ENCODE assay signal across 25 cellular contexts in the genomic region with DNA sequence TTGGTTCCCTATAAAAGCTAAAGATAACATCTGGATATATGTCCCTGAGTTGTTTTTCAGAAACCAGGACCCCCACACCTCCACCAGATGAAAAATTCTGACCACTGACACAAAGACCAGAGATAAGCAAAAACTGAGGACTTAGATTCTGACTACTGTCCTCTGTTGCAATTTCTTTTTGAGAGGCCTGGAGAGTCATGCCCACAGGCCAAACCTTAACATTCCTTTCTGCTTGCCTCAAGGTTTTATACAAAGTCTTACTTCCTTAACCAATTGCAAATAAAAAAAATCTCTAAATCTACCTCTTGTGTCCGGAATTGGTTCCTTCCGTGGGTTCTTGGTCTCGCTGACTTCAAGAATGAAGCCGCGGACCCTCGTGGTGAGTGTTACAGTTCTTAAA.
DNase-seq lines count a peak whose midpoint lies in the region; ATAC-seq, FAIRE-seq and TF ChIP-seq lines count a peak whose summit lies in the region.
"Had no signal": no experiment of that assay in that cellular context is flagged by ENCODE, and none has a peak within 500 bp of the region (broad histone marks: within the 10 kb centered on the region; RNA-seq: fewer than 3 reads in every experiment).

No MANE protein-coding gene starts in this region.

- no peak for FAIRE-seq in HTR-8/SVneo (lab: Jason Lieb, UNC)
- FAIRE-seq: A549 had no signal

- DNase-seq in AG10803 (ENCODE audit: low read depth) (peak; percentile 18), HTR-8/SVneo (ENCODE audit: insufficient read length, low spot score) (peak; percentile 10), astrocyte of the hippocampus (ENCODE audit: low read depth, low spot score) (peak; percentile 52), lower lobe of right lung (no peak), activated gamma-delta T cell treated with Interleukin-2 at 50 U/mL for 16 hours (no peak), esophagus squamous epithelium (lab: John Stamatoyannopoulos, UW) (no peak), RWPE1 (ENCODE audit: low spot score) (no peak)
- DNase-seq: activated effector memory CD4-positive, alpha-beta T cell treated with anti-CD3 and anti-CD28 coated beads, Interleukin-2, amount 50 U/mL, for 16 hours; activated T-cell treated with anti-CD3 and anti-CD28 coated beads for 4 hours; C1 segment of cervical spinal cord; DND-41; naive thymus-derived CD8-positive, alpha-beta T cell; NCI-H2081 treated with DMSO at 0.1 percent for 48 hours; NCI-H446 treated with DMSO at 0.1 percent for 48 hours; occipital lobe; SIG-M5; stimulated activated CD4-positive, alpha-beta T cell treated with anti-CD3 and anti-CD28 coated beads, Interleukin-2, amount 100 ng/mL, for 24 hours; upper lobe of left lung had no signal

- peak overlapping the region; percentile 14 for H3K27ac ChIP-seq in lower lobe of right lung
- no peak overlapping the region for H3K27ac ChIP-seq in esophagus squamous epithelium
- H3K27ac ChIP-seq in RWPE1, result no peak overlapping the region
- H3K27ac ChIP-seq: A549, coronary artery, upper lobe of left lung had no signal

- H3K4me3 ChIP-seq in AG10803 (ENCODE audit: low read length) (no peak overlapping the region), lower lobe of right lung (no peak overlapping the region), esophagus squamous epithelium (no peak overlapping the region)
- H3K4me3 ChIP-seq: A549, coronary artery, MG63, smooth muscle cell, upper lobe of left lung had no signal

- no peaks in the 10 kb centered on the region for H3K9me3 ChIP-seq in lower lobe of right lung
- no peaks in the 10 kb centered on the region for H3K9me3 ChIP-seq in esophagus squamous epithelium
- H3K9me3 ChIP-seq: A549, MG63, upper lobe of left lung had no signal

- no peak for TF ChIP-seq POLR2A in esophagus squamous epithelium (IDR thresholded peaks at IDR 0.05)

- 86 to 89% methylated on average over 6 of the region's 6 CpGs for WGBS in esophagus squamous epithelium, 2 donors

- H3K36me3 ChIP-seq in lower lobe of right lung, result no peaks in the 10 kb centered on the region
- no peaks in the 10 kb centered on the region for H3K36me3 ChIP-seq in esophagus squamous epithelium
- H3K36me3 ChIP-seq: MG63, upper lobe of left lung had no signal

- intact Hi-C loops in lower lobe of right lung (cut with DNase I), result no loop called here
- intact Hi-C loops in esophagus squamous epithelium (cut with DNase I), result no loop called here

- POLR2A ChIA-PET in RWPE1 (lab: Yijun Ruan, JAX; ENCODE audit: low non-redundant PET), result no interaction called here

- CTCF ChIA-PET in RWPE1 (lab: Yijun Ruan, JAX), result no interaction called here

- no peaks in the 10 kb centered on the region for H3K27me3 ChIP-seq in lower lobe of right lung (ENCODE audit: low read depth)
- H3K27me3 ChIP-seq in esophagus squamous epithelium, result no peaks in the 10 kb centered on the region
- H3K27me3 ChIP-seq: MG63, upper lobe of left lung had no signal

- TF ChIP-seq CTCF in AG10803 (conservative IDR thresholded peaks at IDR 0.05; ENCODE audit: low read length) (no peak), lower lobe of right lung (IDR thresholded peaks at IDR 0.05) (no peak), esophagus squamous epithelium (IDR thresholded peaks at IDR 0.05) (no peak), RWPE1 (conservative IDR thresholded peaks at IDR 0.05; ENCODE audit: low read depth) (no peak)

- peak; percentile 46 to 60 for ATAC-seq in lower lobe of right lung
- no peak for ATAC-seq in GM21360 (IDR thresholded peaks at IDR 0.05; ENCODE audit: unreplicated experiment)
- ATAC-seq: activated CD4-positive, CD25-positive, alpha-beta regulatory T cell treated with anti-CD3 and anti-CD28 coated beads, Interleukin-2, amount 50 U/mL, for 24 hours; activated CD8-positive, alpha-beta T cell treated with anti-CD3 and anti-CD28 coated beads for 36 hours; naive thymus-derived CD8-positive, alpha-beta T cell had no signal

- H3K4me1 ChIP-seq in lower lobe of right lung (no peaks in the 10 kb centered on the region), esophagus squamous epithelium (no peaks in the 10 kb centered on the region)
- H3K4me1 ChIP-seq: A549 had no signal

Comparison
In these comparisons a context has a peak if more than half of its experiments do, and no peak if none do; other contexts are left out.
1. DNase-seq: peak in AG10803 (single experiment), HTR-8/SVneo (single experiment) and astrocyte of the hippocampus (single experiment); none in lower lobe of right lung (single experiment), activated gamma-delta T cell treated with Interleukin-2 at 50 U/mL for 16 hours (single experiment), esophagus squamous epithelium (single experiment) and RWPE1 (single experiment).